Comparison of ENCODE assay signal across 10 cellular contexts in the genomic region with DNA sequence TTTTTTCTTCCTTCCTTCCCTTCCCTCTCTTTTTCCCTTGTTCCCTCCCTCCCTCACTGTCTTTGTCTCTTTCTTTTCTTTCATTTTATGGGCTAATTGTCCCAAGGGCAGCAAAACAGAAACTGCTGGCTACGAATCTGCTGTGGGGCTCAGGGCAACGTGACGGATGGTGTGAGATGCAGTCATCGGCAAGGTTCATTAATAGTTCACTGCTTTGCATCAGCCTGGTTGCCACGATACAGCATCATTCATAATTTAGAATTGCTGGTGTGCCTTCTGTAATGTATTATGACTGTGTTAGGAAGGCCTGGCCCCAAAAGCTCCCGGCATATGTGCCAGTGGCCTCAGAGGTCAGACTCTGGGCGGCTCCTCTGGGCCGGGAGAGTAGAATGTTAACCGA.
DNase-seq lines count a peak whose midpoint lies in the region; ATAC-seq and TF ChIP-seq lines count a peak whose summit lies in the region.
"Had no signal": no experiment of that assay in that cellular context is flagged by ENCODE, and none has a peak within 500 bp of the region (broad histone marks: within the 10 kb centered on the region; RNA-seq: fewer than 3 reads in every experiment).

No MANE protein-coding gene starts in this region.

- TF ChIP-seq CTCF in spleen (IDR thresholded peaks at IDR 0.05 in 8 of 11, conservative IDR thresholded peaks at IDR 0.05 in 3 of 11) = no peak

- WGBS in spleen, 5 donors = 62 to 75% (median 67%) methylated on average over 9 of the region's 9 CpGs

- H3K27ac ChIP-seq in spleen = no peak overlapping the region

- peaks cover 0 to 5% (median 0%) of the 10 kb centered on the region in 7 donors for H3K27me3 ChIP-seq in spleen (replicated peaks in 1 of 7)

- intact Hi-C loops in Right ventricle myocardium superior (cut with DNase I) (no loop called here), cardiac septum (cut with DNase I) (no loop called here), spleen (cut with DNase I; ENCODE audit: low total_unique reads) (no loop called here)

- peak; percentile 68 for ATAC-seq in Right ventricle myocardium superior (ENCODE audit: poor library complexity)

- no peaks in the 10 kb centered on the region for H3K4me1 ChIP-seq in spleen

- no peak overlapping the region for H3K4me3 ChIP-seq in spleen

- no peaks in the 10 kb centered on the region for H3K9me3 ChIP-seq in spleen

- DNase-seq in Right ventricle myocardium superior (peak; percentile 62), cardiac septum (ENCODE audit: low spot score) (no peak), dedifferentiated amniotic fluid mesenchymal stem cell (ENCODE audit: extremely low spot score) (peak; percentile 24), lung microvascular endothelial cell (ENCODE audit: low read depth in 2 of 2) (peak; percentile 24 to 72), spleen (no peak), NCI-H510A treated with DMSO at 0.1 percent for 48 hours (lab: John Stamatoyannopoulos, UW) (no peak), HuH-7 (ENCODE audit: low spot score) (no peak)
- DNase-seq in stimulated activated CD8-positive, alpha-beta memory T cell treated with anti-CD3 and anti-CD28 coated beads, Interleukin-4, amount 100 ng/mL, for 48 hours = no peak
- DNase-seq: cerebellar nuclear complex, NCI-H748 treated with DMSO at 0.1 percent for 48 hours had no signal

- H3K36me3 ChIP-seq in spleen = no peaks in the 10 kb centered on the region

- no peak for TF ChIP-seq POLR2A in spleen (IDR thresholded peaks at IDR 0.05)

Comparison
In these comparisons a context has a peak if more than half of its experiments do, and no peak if none do; other contexts are left out.
1. DNase-seq: peak in Right ventricle myocardium superior (single experiment), dedifferentiated amniotic fluid mesenchymal stem cell (single experiment) and lung microvascular endothelial cell (2 of 2); none in cardiac septum (single experiment), spleen (single experiment), NCI-H510A treated with DMSO at 0.1 percent for 48 hours (single experiment), HuH-7 (single experiment) and stimulated activated CD8-positive, alpha-beta memory T cell treated with anti-CD3 and anti-CD28 coated beads, Interleukin-4, amount 100 ng/mL, for 48 hours (single experiment).